8 cellular contexts compared by ENCODE assay signal in genomic region chr19:9406798-9407352, GRCh38. TPM values are rescaled to one million over a fixed set of nuclear protein-coding genes. Genes with fewer than 3 reads are reported as not detected.
DNase-seq lines count a peak whose midpoint lies in the region; ATAC-seq and TF ChIP-seq lines count a peak whose summit lies in the region.

No MANE protein-coding gene starts in this region.

- DNase-seq in COLO668 (lab: John Stamatoyannopoulos, UW; ENCODE audit: unreplicated experiment) (peak; percentile 93), NCI-H2171 (lab: John Stamatoyannopoulos, UW) (peak; percentile 86), activated T-cell treated with anti-CD3 and anti-CD28 coated beads for 4 hours (peak; percentile 41), fibroblast of pulmonary artery (ENCODE audit: low read depth) (peak; percentile 90), pons (ENCODE audit: low spot score) (peak; percentile 1), uterus (peak; percentile 57 to 59), GM19240 (ENCODE audit: insufficient read length, low spot score) (no peak)

- TF ChIP-seq CTCF in fibroblast of pulmonary artery (IDR thresholded peaks at IDR 0.05; ENCODE audit: low read length, missing control alignments) (no peak), uterus (IDR thresholded peaks at IDR 0.05) (no peak)

- peaks cover 0 to 25% of the 10 kb centered on the region in 2 donors for H3K9me3 ChIP-seq in uterus

- H3K4me3 ChIP-seq in fibroblast of pulmonary artery (replicated peaks; ENCODE audit: low read depth, low read length) = peak overlapping the region; percentile 77
- H3K4me3 ChIP-seq in uterus = peak overlapping the region; percentile 37 to 53

- no peaks in the 10 kb centered on the region for H3K27me3 ChIP-seq in uterus

- no peaks in the 10 kb centered on the region for H3K36me3 ChIP-seq in uterus

- intact Hi-C loops in uterus (cut with DNase I; ENCODE audit: low total_unique reads) = no loop called here

- ATAC-seq in GM21447 (IDR thresholded peaks at IDR 0.05; ENCODE audit: unreplicated experiment) = no peak

- H3K27ac ChIP-seq in uterus = peak overlapping the region; percentile 5 to 25

- no peak for TF ChIP-seq POLR2A in uterus (IDR thresholded peaks at IDR 0.05)

- no peaks in the 10 kb centered on the region for H3K4me1 ChIP-seq in uterus

RNA-seq across cellular contexts. Expression of gene ZNF266, which starts 28.5 kb away (rescaled TPM):
- 10 to 100 TPM; 12.6 to 49.1 (median 35.4) TPM for total RNA-seq in uterus

RNA-seq across cellular contexts. Expression of gene ZNF177, which starts 44.1 kb away (rescaled TPM):
- 1 to 10 TPM in 3 of 4 donors, not detected in 1; 4.4 to 8.7 (median 5.8) TPM for total RNA-seq in uterus
